ENCODE assay signal across 23 cellular contexts in genomic region chr1:62364726-62365125, GRCh38. TPM values are rescaled to one million over a fixed set of nuclear protein-coding genes. Genes with fewer than 3 reads are reported as not detected.
"Had no signal": no experiment of that assay in that cellular context is flagged by ENCODE, and none has a peak within 500 bp of the region (broad histone marks: within the 10 kb centered on the region; RNA-seq: fewer than 3 reads in every experiment).

No MANE protein-coding gene starts in this region.

- ATAC-seq: activated CD4-positive, alpha-beta T cell treated with anti-CD3 and anti-CD28 coated beads for 36 hours; activated T-cell treated with anti-CD3 and anti-CD28 coated beads, Interleukin-2, amount 50 U/mL, for 4 hours; gastrocnemius medialis; natural killer cell; psoas muscle; right cardiac atrium; stimulated activated effector memory CD8-positive, alpha-beta T cell treated with anti-CD3 and anti-CD28 coated beads, Interleukin-12 subunit alpha, Interleukin-12 subunit beta, amount 100 ng/mL, for 72 hours; stimulated activated naive CD8-positive, alpha-beta T cell treated with anti-CD3 and anti-CD28 coated beads, Interleukin-15, amount 100 ng/mL, for 72 hours had no signal

- H3K9me3 ChIP-seq: gastrocnemius medialis, tibial artery had no signal

- H3K4me3 ChIP-seq: cardiac muscle cell, gastrocnemius medialis, psoas muscle, skin epidermis, tibial artery had no signal

- H3K36me3 ChIP-seq: cardiac muscle cell, gastrocnemius medialis, tibial artery had no signal

- H3K4me1 ChIP-seq: gastrocnemius medialis, psoas muscle, tibial artery had no signal

- DNase-seq: activated B cell treated with CpG ODN at 0.5 μM for 24 hours; activated CD4-positive, alpha-beta T cell treated with anti-CD3 and anti-CD28 coated beads for 36 hours; activated CD4-positive, alpha-beta T cell treated with anti-CD3 and anti-CD28 coated beads, Interleukin-2, amount 50 U/mL, for 4 hours; activated CD8-positive, alpha-beta memory T cell treated with anti-CD3 and anti-CD28 coated beads, Interleukin-2, amount 50 U/mL, for 48 hours; activated naive CD4-positive, alpha-beta T cell; activated T-cell treated with anti-CD3 and anti-CD28 coated beads, Interleukin-2, amount 50 U/mL, for 4 hours; effector CD4-positive, alpha-beta T cell; erythroblast; gastrocnemius medialis; hippocampal formation; midbrain; natural killer cell; psoas muscle; right cardiac atrium; stimulated activated CD4-positive, alpha-beta T cell treated with anti-CD3 and anti-CD28 coated beads, Interleukin-2, amount 100 ng/mL, for 24 hours; stimulated activated naive CD8-positive, alpha-beta T cell treated with anti-CD3 and anti-CD28 coated beads, Interleukin-15, amount 100 ng/mL, for 72 hours; T1000; tibial artery had no signal

- H3K27ac ChIP-seq: cardiac muscle cell, gastrocnemius medialis, psoas muscle, skin epidermis, tibial artery had no signal

- H3K27me3 ChIP-seq: cardiac muscle cell, gastrocnemius medialis had no signal

RNA-seq across cellular contexts. Expression of gene KANK4, which starts 45.5 kb away (rescaled TPM):
- total RNA-seq: activated B cell treated with CpG ODN at 0.5 μM for 24 hours; activated CD4-positive, alpha-beta T cell treated with anti-CD3 and anti-CD28 coated beads for 36 hours; activated CD8-positive, alpha-beta memory T cell treated with anti-CD3 and anti-CD28 coated beads for 36 hours; activated T-cell treated with anti-CD3 and anti-CD28 coated beads, Interleukin-2, amount 50 U/mL, for 4 hours; activated T-helper 2 cell treated with anti-CD3 and anti-CD28 coated beads, Interferon-gamma antibody, Interleukin-2, Interleukin-4, amounts not matched to agents 10 μg/mL and 5 μg/mL and 100 μg/mL, durations not matched to agents 14 hours and 24 hours and 36 hours; natural killer cell had no signal
